In genomic region chrX:136735604-136736003, GRCh38 we compare ENCODE assay signal across 20 cellular contexts. TPM values are rescaled to one million over a fixed set of nuclear protein-coding genes. Genes with fewer than 3 reads are reported as not detected.
A peak's percentile ranks its signal among the peaks of the same experiment; 100 is the strongest.
DNase-seq lines count a peak whose midpoint lies in the region; ATAC-seq and TF ChIP-seq lines count a peak whose summit lies in the region.
"Had no signal": no experiment of that assay in that cellular context is flagged by ENCODE, and none has a peak within 500 bp of the region (broad histone marks: within the 10 kb centered on the region; RNA-seq: fewer than 3 reads in every experiment).

No MANE protein-coding gene starts in this region.

- TF ChIP-seq POLR2A in gastrocnemius medialis (IDR thresholded peaks at IDR 0.05): no peak

- H3K4me3 ChIP-seq in DOHH2 (ENCODE audit: low read length) (peak overlapping the region; percentile 38), gastrocnemius medialis (no peak overlapping the region)
- H3K4me3 ChIP-seq: ascending aorta, gastroesophageal sphincter, ovary, thoracic aorta had no signal

- no peak overlapping the region for H3K4me3 Mint-ChIP-seq in activated naive CD8-positive, alpha-beta T cell treated with anti-CD3 and anti-CD28 coated beads, Interleukin-2, amount 10 ng/mL, durations not matched to agents 7 days and 5 days
- no peak overlapping the region for H3K4me3 Mint-ChIP-seq in activated naive CD8-positive, alpha-beta T cell treated with anti-CD3 and anti-CD28 coated beads, Interleukin-2, amount 50 U/mL, for 24 hours
- no peak overlapping the region for H3K4me3 Mint-ChIP-seq in T-cell
- H3K4me3 Mint-ChIP-seq: natural killer cell had no signal

- CTCF ChIA-PET in T-cell (lab: Charles Lee): no interaction called here

- H3K4me1 Mint-ChIP-seq in activated naive CD8-positive, alpha-beta T cell treated with anti-CD3 and anti-CD28 coated beads, Interleukin-2, amount 10 ng/mL, durations not matched to agents 7 days and 5 days: peaks cover 22% of the 10 kb centered on the region
- peaks cover 54% of the 10 kb centered on the region for H3K4me1 Mint-ChIP-seq in activated naive CD8-positive, alpha-beta T cell treated with anti-CD3 and anti-CD28 coated beads, Interleukin-2, amount 50 U/mL, for 24 hours
- peaks cover 26 to 59% (median 34%) of the 10 kb centered on the region in 3 donors for H3K4me1 Mint-ChIP-seq in T-cell

- no peaks in the 10 kb centered on the region for H3K79me2 ChIP-seq in DOHH2 (ENCODE audit: control insufficient read depth, low read length)

- no peaks in the 10 kb centered on the region for H3K9me2 ChIP-seq in DOHH2 (replicated peaks; ENCODE audit: control insufficient read depth, low read length)

- H3K9me3 Mint-ChIP-seq in activated naive CD8-positive, alpha-beta T cell treated with anti-CD3 and anti-CD28 coated beads, Interleukin-2, amount 10 ng/mL, durations not matched to agents 7 days and 5 days: no peaks in the 10 kb centered on the region
- H3K9me3 Mint-ChIP-seq in activated naive CD8-positive, alpha-beta T cell treated with anti-CD3 and anti-CD28 coated beads, Interleukin-2, amount 50 U/mL, for 24 hours: no peaks in the 10 kb centered on the region
- no peaks in the 10 kb centered on the region for H3K9me3 Mint-ChIP-seq in T-cell
- H3K9me3 Mint-ChIP-seq: natural killer cell had no signal

- H3F3A ChIP-seq in DOHH2 (ENCODE audit: control insufficient read depth, insufficient read depth): no peaks in the 10 kb centered on the region

- H3K36me3 ChIP-seq in DOHH2 (ENCODE audit: control insufficient read depth, low read length) (peaks cover 16% of the 10 kb centered on the region), gastrocnemius medialis (no peaks in the 10 kb centered on the region)
- H3K36me3 ChIP-seq: ascending aorta, ovary, thoracic aorta, WERI-Rb-1 had no signal

- H3K9me3 ChIP-seq in DOHH2 (ENCODE audit: control insufficient read depth, insufficient read depth, low read length) (no peaks in the 10 kb centered on the region), gastrocnemius medialis (no peaks in the 10 kb centered on the region)
- H3K9me3 ChIP-seq: ascending aorta, gastroesophageal sphincter, ovary, thoracic aorta had no signal

- H3K27me3 ChIP-seq in DOHH2 (ENCODE audit: control insufficient read depth, low read length) (no peaks in the 10 kb centered on the region), gastrocnemius medialis (no peaks in the 10 kb centered on the region)
- H3K27me3 ChIP-seq: ascending aorta, gastroesophageal sphincter, ovary had no signal

- POLR2A ChIA-PET in activated naive CD8-positive, alpha-beta T cell treated with anti-CD3 and anti-CD28 coated beads, Interleukin-2, amount 10 ng/mL, durations not matched to agents 7 days and 5 days (lab: Charles Lee): no interaction called here
- POLR2A ChIA-PET in T-cell (lab: Charles Lee): no interaction called here

- no peak for TF ChIP-seq CTCF in DOHH2 (IDR thresholded peaks at IDR 0.05; ENCODE audit: low read depth, low read length, poor library complexity, severe bottlenecking)
- TF ChIP-seq CTCF in gastrocnemius medialis (IDR thresholded peaks at IDR 0.05 in 4 of 5, conservative IDR thresholded peaks at IDR 0.05 in 1 of 5): no peak

- H4K20me1 ChIP-seq in DOHH2 (ENCODE audit: control insufficient read depth, insufficient read depth, low read depth, low read length): no peaks in the 10 kb centered on the region

- peak overlapping the region; percentile 52 for H3K4me2 ChIP-seq in DOHH2 (ENCODE audit: low read length)

- no peaks in the 10 kb centered on the region for H3K27me3 Mint-ChIP-seq in activated naive CD8-positive, alpha-beta T cell treated with anti-CD3 and anti-CD28 coated beads, Interleukin-2, amount 10 ng/mL, durations not matched to agents 7 days and 5 days
- H3K27me3 Mint-ChIP-seq in activated naive CD8-positive, alpha-beta T cell treated with anti-CD3 and anti-CD28 coated beads, Interleukin-2, amount 50 U/mL, for 24 hours: no peaks in the 10 kb centered on the region
- peaks cover 0 to 8% of the 10 kb centered on the region in 2 donors for H3K27me3 Mint-ChIP-seq in T-cell

- H3K4me1 ChIP-seq in DOHH2 (ENCODE audit: control insufficient read depth, low read length) (peaks cover 22% of the 10 kb centered on the region), gastrocnemius medialis (peaks cover 12 to 31% of the 10 kb centered on the region in 2 donors)
- H3K4me1 ChIP-seq: ascending aorta, gastroesophageal sphincter had no signal

- H3K27ac Mint-ChIP-seq in activated naive CD8-positive, alpha-beta T cell treated with anti-CD3 and anti-CD28 coated beads, Interleukin-2, amount 10 ng/mL, durations not matched to agents 7 days and 5 days: peak overlapping the region; percentile 49
- no peak overlapping the region for H3K27ac Mint-ChIP-seq in activated naive CD8-positive, alpha-beta T cell treated with anti-CD3 and anti-CD28 coated beads, Interleukin-2, amount 50 U/mL, for 24 hours
- H3K27ac Mint-ChIP-seq in T-cell: peak overlapping the region; percentile 45 to 75

- intact Hi-C loops in gastrocnemius medialis (cut with DNase I; ENCODE audit: low total_unique reads): no loop called here

- in situ Hi-C loops in gastrocnemius medialis (cut with MboI; ENCODE audit: low sequenced_read_pairs in 4 of 4): no loop called here

- H3K27ac ChIP-seq in DOHH2 (ENCODE audit: low read depth, low read length) (0 out of 2 replicates have a peak overlapping the region, but pooled peaks have one; percentile 11), gastrocnemius medialis (peak overlapping the region; percentile 19 to 58 (median 50))
- H3K27ac ChIP-seq: ascending aorta, gastroesophageal sphincter, ovary, thoracic aorta, WERI-Rb-1 had no signal

- peaks cover 35% of the 10 kb centered on the region for H3K36me3 Mint-ChIP-seq in activated naive CD8-positive, alpha-beta T cell treated with anti-CD3 and anti-CD28 coated beads, Interleukin-2, amount 10 ng/mL, durations not matched to agents 7 days and 5 days
- peaks cover 31% of the 10 kb centered on the region for H3K36me3 Mint-ChIP-seq in activated naive CD8-positive, alpha-beta T cell treated with anti-CD3 and anti-CD28 coated beads, Interleukin-2, amount 50 U/mL, for 24 hours (ENCODE audit: low read depth)
- H3K36me3 Mint-ChIP-seq in T-cell: peaks cover 26% of the 10 kb centered on the region
- H3K36me3 Mint-ChIP-seq: natural killer cell had no signal

- no peak for ATAC-seq in activated naive CD8-positive, alpha-beta T cell treated with anti-CD3 and anti-CD28 coated beads, Interleukin-2, amount 10 ng/mL, durations not matched to agents 7 days and 5 days (ENCODE audit: low read depth)
- no peak for ATAC-seq in activated naive CD8-positive, alpha-beta T cell treated with anti-CD3 and anti-CD28 coated beads, Interleukin-2, amount 50 U/mL, for 24 hours
- ATAC-seq in T-cell (replicated peaks in 1 of 4): no peak
- ATAC-seq in gastrocnemius medialis: no peak
- ATAC-seq in GM19463 (IDR thresholded peaks at IDR 0.05; ENCODE audit: unreplicated experiment): no peak
- ATAC-seq: gastroesophageal sphincter, natural killer cell, sciatic nerve had no signal

- DNase-seq in activated naive CD8-positive, alpha-beta T cell treated with anti-CD3 and anti-CD28 coated beads, Interleukin-2, amount 10 ng/mL, durations not matched to agents 7 days and 5 days: no peak
- no peak for DNase-seq in activated naive CD8-positive, alpha-beta T cell treated with anti-CD3 and anti-CD28 coated beads, Interleukin-2, amount 50 U/mL, for 24 hours
- DNase-seq in T-cell (no peak), gastrocnemius medialis (no peak), NCI-H446 treated with DMSO at 0.1 percent for 48 hours (lab: John Stamatoyannopoulos, UW) (no peak)
- DNase-seq: activated CD4-positive, alpha-beta T cell treated with anti-CD3 and anti-CD28 coated beads, Interleukin-2, amount 50 U/mL, for 48 hours; activated naive CD4-positive, alpha-beta T cell; kidney glomerular epithelial cell; mesendoderm; natural killer cell; NCI-H2171 treated with DMSO at 0.1 percent for 48 hours; ovary; stimulated activated CD4-positive, alpha-beta T cell treated with anti-CD3 and anti-CD28 coated beads, Interleukin-15, amount 100 ng/mL, for 24 hours; WERI-Rb-1 had no signal

RNA-seq across cellular contexts. Expression of gene ARHGEF6, which starts 45.1 kb away (rescaled TPM):
- total RNA-seq in activated naive CD8-positive, alpha-beta T cell treated with anti-CD3 and anti-CD28 coated beads, Interleukin-2, amount 10 ng/mL, durations not matched to agents 7 days and 5 days: 10 to 100 TPM; 85.0 to 87.1 TPM
- 10 to 100 TPM; 63.4 to 79.9 (median 72.9) TPM for total RNA-seq in T-cell
- total RNA-seq in gastrocnemius medialis: 10 to 100 TPM; 15.0 to 29.9 (median 24.5) TPM
